In genomic region chr3:101676219-101676764, GRCh38 we compare ENCODE assay signal across 8 cellular contexts. TPM values are rescaled to one million over a fixed set of nuclear protein-coding genes. Genes with fewer than 3 reads are reported as not detected.
DNase-seq lines count a peak whose midpoint lies in the region; ATAC-seq and TF ChIP-seq lines count a peak whose summit lies in the region.

No MANE protein-coding gene starts in this region.

- peaks cover 61% of the 10 kb centered on the region for H4K20me1 ChIP-seq in BLaER1

- no peaks in the 10 kb centered on the region for H3K9me3 ChIP-seq in BLaER1

- H3K4me1 Mint-ChIP-seq in stimulated activated effector memory CD8-positive, alpha-beta T cell treated with anti-CD3 and anti-CD28 coated beads, Interleukin-12 subunit alpha, Interleukin-12 subunit beta, amount 100 ng/mL, for 72 hours: peaks cover 45% of the 10 kb centered on the region

- peak; percentile 86 for ATAC-seq in GM19467 (IDR thresholded peaks at IDR 0.05; ENCODE audit: unreplicated experiment)
- ATAC-seq in stimulated activated effector memory CD8-positive, alpha-beta T cell treated with anti-CD3 and anti-CD28 coated beads, Interleukin-12 subunit alpha, Interleukin-12 subunit beta, amount 100 ng/mL, for 72 hours: peak; percentile 92

- H3K27ac ChIP-seq in BLaER1: peak overlapping the region; percentile 94

- DNase-seq in HS-27A (ENCODE audit: low read depth): peak; percentile 80
- DNase-seq in activated CD8-positive, alpha-beta memory T cell treated with anti-CD3 and anti-CD28 coated beads for 1 hour (ENCODE audit: extremely low read depth in 1 of 2, low read depth in 1 of 2): peak; percentile 88 to 92
- peak; percentile 97 for DNase-seq in epithelial cell of esophagus (ENCODE audit: low read depth)
- peak; percentile 97 for DNase-seq in myocyte (ENCODE audit: low read depth)
- peak; percentile 88 to 97 for DNase-seq in stimulated activated effector memory CD8-positive, alpha-beta T cell treated with anti-CD3 and anti-CD28 coated beads, Interleukin-12 subunit alpha, Interleukin-12 subunit beta, amount 100 ng/mL, for 72 hours (ENCODE audit: low spot score in 2 of 2)
- no peak for DNase-seq in NCI-H187 (lab: John Stamatoyannopoulos, UW)

- peaks cover 31% of the 10 kb centered on the region for H3K36me3 ChIP-seq in BLaER1

- H3K4me1 ChIP-seq in BLaER1: peaks cover 34% of the 10 kb centered on the region

- TF ChIP-seq CTCF in epithelial cell of esophagus (IDR thresholded peaks at IDR 0.05; ENCODE audit: insufficient read depth, low read depth, low read length, missing control alignments): no peak

- H3K27me3 ChIP-seq in BLaER1: no peaks in the 10 kb centered on the region

- peak overlapping the region; percentile 98 for H3K9ac ChIP-seq in BLaER1

- peak overlapping the region; percentile 91 for H3K27ac Mint-ChIP-seq in stimulated activated effector memory CD8-positive, alpha-beta T cell treated with anti-CD3 and anti-CD28 coated beads, Interleukin-12 subunit alpha, Interleukin-12 subunit beta, amount 100 ng/mL, for 72 hours

- H3K4me3 ChIP-seq in BLaER1 (peak overlapping the region; percentile 89), epithelial cell of esophagus (ENCODE audit: low read length) (peak overlapping the region; percentile 90)

- peak overlapping the region; percentile 94 for H3K4me3 Mint-ChIP-seq in stimulated activated effector memory CD8-positive, alpha-beta T cell treated with anti-CD3 and anti-CD28 coated beads, Interleukin-12 subunit alpha, Interleukin-12 subunit beta, amount 100 ng/mL, for 72 hours

- peaks cover 72% of the 10 kb centered on the region for H3K36me3 Mint-ChIP-seq in stimulated activated effector memory CD8-positive, alpha-beta T cell treated with anti-CD3 and anti-CD28 coated beads, Interleukin-12 subunit alpha, Interleukin-12 subunit beta, amount 100 ng/mL, for 72 hours

- H3K4me2 ChIP-seq in BLaER1: peak overlapping the region; percentile 70

- H3K9me3 Mint-ChIP-seq in stimulated activated effector memory CD8-positive, alpha-beta T cell treated with anti-CD3 and anti-CD28 coated beads, Interleukin-12 subunit alpha, Interleukin-12 subunit beta, amount 100 ng/mL, for 72 hours: no peaks in the 10 kb centered on the region

RNA-seq across cellular contexts. Expression of gene ZBTB11, which starts 0.6 kb away (rescaled TPM):
- total RNA-seq in myocyte: 19.8 and 20.1 TPM in 2 replicates
- polyA plus RNA-seq in myocyte (2012): 5.0 TPM

RNA-seq across cellular contexts. Expression of gene RPL24, which starts 10.2 kb away (rescaled TPM):
- total RNA-seq in myocyte: 959 and 1,040 TPM in 2 replicates
- 934 TPM for polyA plus RNA-seq in myocyte (2012)

RNA-seq across cellular contexts. Expression of gene CEP97, which starts 48.1 kb away (rescaled TPM):
- total RNA-seq in myocyte: 21.1 and 27.8 TPM in 2 replicates
- polyA plus RNA-seq in myocyte (2012): 3.1 TPM

Comparison
In these comparisons a context has a peak if more than half of its experiments do, and no peak if none do; other contexts are left out.
1. DNase-seq: peak in HS-27A (single experiment), activated CD8-positive, alpha-beta memory T cell treated with anti-CD3 and anti-CD28 coated beads for 1 hour (2 of 2), epithelial cell of esophagus (single experiment), myocyte (single experiment) and stimulated activated effector memory CD8-positive, alpha-beta T cell treated with anti-CD3 and anti-CD28 coated beads, Interleukin-12 subunit alpha, Interleukin-12 subunit beta, amount 100 ng/mL, for 72 hours (2 of 2); none in NCI-H187 (0 of 2).